Comparison of ENCODE assay signal across 12 cellular contexts in genomic region chr17:82489117-82489516, GRCh38. TPM values are rescaled to one million over a fixed set of nuclear protein-coding genes. Genes with fewer than 3 reads are reported as not detected.
A peak's percentile ranks its signal among the peaks of the same experiment; 100 is the strongest.
DNase-seq lines count a peak whose midpoint lies in the region; ATAC-seq and TF ChIP-seq lines count a peak whose summit lies in the region.
"Had no signal": no experiment of that assay in that cellular context is flagged by ENCODE, and none has a peak within 500 bp of the region (broad histone marks: within the 10 kb centered on the region; RNA-seq: fewer than 3 reads in every experiment).

No MANE protein-coding gene starts in this region.

- no peaks in the 10 kb centered on the region for H3K9me3 ChIP-seq in MG63
- H3K9me3 ChIP-seq: prostate gland, uterus had no signal

- no peak for TF ChIP-seq CTCF in AG10803 (conservative IDR thresholded peaks at IDR 0.05; ENCODE audit: low read length)

- no peak for ATAC-seq in HG02798 (IDR thresholded peaks at IDR 0.05; ENCODE audit: poor library complexity, unreplicated experiment)
- ATAC-seq: Panc1 had no signal

- H3K27me3 ChIP-seq in MG63: no peaks in the 10 kb centered on the region
- H3K27me3 ChIP-seq: uterus had no signal

- DNase-seq in AG10803 (ENCODE audit: low read depth) (peak; percentile 84), MG63 (peak; percentile 97), fibroblast of gingiva (ENCODE audit: low read depth) (peak; percentile 86), myocyte (ENCODE audit: low read depth) (peak; percentile 55), NCI-H1092 (lab: John Stamatoyannopoulos, UW) (no peak), DMS153 (lab: John Stamatoyannopoulos, UW) (no peak), NCI-H1694 (lab: John Stamatoyannopoulos, UW) (no peak)
- DNase-seq: activated gamma-delta T cell had no signal

- H3K4me3 ChIP-seq in AG10803 (ENCODE audit: low read length) (no peak overlapping the region), MG63 (no peak overlapping the region)
- H3K4me3 ChIP-seq: prostate gland, uterus had no signal

- H3K36me3 ChIP-seq in MG63: peaks cover 26% of the 10 kb centered on the region
- H3K36me3 ChIP-seq: uterus had no signal

RNA-seq across cellular contexts. Expression of gene FOXK2, which starts 30.4 kb away (rescaled TPM):
- 42.6 and 48.5 TPM in 2 replicates for total RNA-seq in MG63 (2014; rRNA removed; shearing (Covaris generic); ENCODE audit: low replicate concordance)
- 34.8 and 53.8 TPM in 2 replicates for total RNA-seq in myocyte
- polyA plus RNA-seq in myocyte (2012): 32.3 TPM

RNA-seq across cellular contexts. Expression of gene NARF, which starts 30.6 kb away (rescaled TPM):
- 15.8 and 33.7 TPM in 2 replicates for total RNA-seq in MG63 (2014; rRNA removed; shearing (Covaris generic); ENCODE audit: low replicate concordance)
- total RNA-seq in myocyte: 55.4 and 66.1 TPM in 2 replicates
- 82.0 TPM for polyA plus RNA-seq in myocyte (2012)

RNA-seq across cellular contexts. Expression of gene CYBC1, which starts 38.6 kb away (rescaled TPM):
- 71.0 and 84.5 TPM in 2 replicates for total RNA-seq in MG63 (2014; rRNA removed; shearing (Covaris generic); ENCODE audit: low replicate concordance)
- total RNA-seq in myocyte: 59.0 and 62.2 TPM in 2 replicates
- 46.9 TPM for polyA plus RNA-seq in myocyte (2012)

Comparison
In these comparisons a context has a peak if more than half of its experiments do, and no peak if none do; other contexts are left out.
1. DNase-seq: peak in AG10803 (single experiment), MG63 (single experiment), fibroblast of gingiva (single experiment) and myocyte (single experiment); none in NCI-H1092 (single experiment), DMS153 (single experiment) and NCI-H1694 (single experiment).